In the genomic region with DNA sequence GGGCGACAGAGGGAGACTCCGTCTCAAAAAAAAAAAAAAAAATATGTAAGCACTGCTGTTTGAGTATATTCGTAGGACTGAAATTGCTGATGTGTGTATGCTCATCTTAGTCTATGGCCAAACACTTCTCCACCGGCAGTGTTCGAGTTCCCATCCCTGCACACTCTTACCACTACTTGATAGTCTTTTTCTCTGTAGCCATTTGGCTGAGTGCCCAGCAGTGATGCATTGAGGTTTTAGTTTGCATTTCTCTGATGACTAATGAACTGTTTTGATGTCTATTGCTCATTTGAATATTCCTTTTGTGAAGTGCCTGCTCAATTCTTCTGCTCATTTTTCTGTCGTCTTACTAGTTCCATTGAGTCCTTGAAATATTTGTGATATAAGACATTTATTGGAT, we compare ENCODE assay signal across 1 cellular context.
TF ChIP-seq lines count a peak whose summit lies in the region.

No MANE protein-coding gene starts in this region.

TF ChIP-seq in GM23338, 12 proteins besides CTCF, POLR2A, EP300 and RAD21 (continued from another document):
- TF ChIP-seq, protein P1, sequence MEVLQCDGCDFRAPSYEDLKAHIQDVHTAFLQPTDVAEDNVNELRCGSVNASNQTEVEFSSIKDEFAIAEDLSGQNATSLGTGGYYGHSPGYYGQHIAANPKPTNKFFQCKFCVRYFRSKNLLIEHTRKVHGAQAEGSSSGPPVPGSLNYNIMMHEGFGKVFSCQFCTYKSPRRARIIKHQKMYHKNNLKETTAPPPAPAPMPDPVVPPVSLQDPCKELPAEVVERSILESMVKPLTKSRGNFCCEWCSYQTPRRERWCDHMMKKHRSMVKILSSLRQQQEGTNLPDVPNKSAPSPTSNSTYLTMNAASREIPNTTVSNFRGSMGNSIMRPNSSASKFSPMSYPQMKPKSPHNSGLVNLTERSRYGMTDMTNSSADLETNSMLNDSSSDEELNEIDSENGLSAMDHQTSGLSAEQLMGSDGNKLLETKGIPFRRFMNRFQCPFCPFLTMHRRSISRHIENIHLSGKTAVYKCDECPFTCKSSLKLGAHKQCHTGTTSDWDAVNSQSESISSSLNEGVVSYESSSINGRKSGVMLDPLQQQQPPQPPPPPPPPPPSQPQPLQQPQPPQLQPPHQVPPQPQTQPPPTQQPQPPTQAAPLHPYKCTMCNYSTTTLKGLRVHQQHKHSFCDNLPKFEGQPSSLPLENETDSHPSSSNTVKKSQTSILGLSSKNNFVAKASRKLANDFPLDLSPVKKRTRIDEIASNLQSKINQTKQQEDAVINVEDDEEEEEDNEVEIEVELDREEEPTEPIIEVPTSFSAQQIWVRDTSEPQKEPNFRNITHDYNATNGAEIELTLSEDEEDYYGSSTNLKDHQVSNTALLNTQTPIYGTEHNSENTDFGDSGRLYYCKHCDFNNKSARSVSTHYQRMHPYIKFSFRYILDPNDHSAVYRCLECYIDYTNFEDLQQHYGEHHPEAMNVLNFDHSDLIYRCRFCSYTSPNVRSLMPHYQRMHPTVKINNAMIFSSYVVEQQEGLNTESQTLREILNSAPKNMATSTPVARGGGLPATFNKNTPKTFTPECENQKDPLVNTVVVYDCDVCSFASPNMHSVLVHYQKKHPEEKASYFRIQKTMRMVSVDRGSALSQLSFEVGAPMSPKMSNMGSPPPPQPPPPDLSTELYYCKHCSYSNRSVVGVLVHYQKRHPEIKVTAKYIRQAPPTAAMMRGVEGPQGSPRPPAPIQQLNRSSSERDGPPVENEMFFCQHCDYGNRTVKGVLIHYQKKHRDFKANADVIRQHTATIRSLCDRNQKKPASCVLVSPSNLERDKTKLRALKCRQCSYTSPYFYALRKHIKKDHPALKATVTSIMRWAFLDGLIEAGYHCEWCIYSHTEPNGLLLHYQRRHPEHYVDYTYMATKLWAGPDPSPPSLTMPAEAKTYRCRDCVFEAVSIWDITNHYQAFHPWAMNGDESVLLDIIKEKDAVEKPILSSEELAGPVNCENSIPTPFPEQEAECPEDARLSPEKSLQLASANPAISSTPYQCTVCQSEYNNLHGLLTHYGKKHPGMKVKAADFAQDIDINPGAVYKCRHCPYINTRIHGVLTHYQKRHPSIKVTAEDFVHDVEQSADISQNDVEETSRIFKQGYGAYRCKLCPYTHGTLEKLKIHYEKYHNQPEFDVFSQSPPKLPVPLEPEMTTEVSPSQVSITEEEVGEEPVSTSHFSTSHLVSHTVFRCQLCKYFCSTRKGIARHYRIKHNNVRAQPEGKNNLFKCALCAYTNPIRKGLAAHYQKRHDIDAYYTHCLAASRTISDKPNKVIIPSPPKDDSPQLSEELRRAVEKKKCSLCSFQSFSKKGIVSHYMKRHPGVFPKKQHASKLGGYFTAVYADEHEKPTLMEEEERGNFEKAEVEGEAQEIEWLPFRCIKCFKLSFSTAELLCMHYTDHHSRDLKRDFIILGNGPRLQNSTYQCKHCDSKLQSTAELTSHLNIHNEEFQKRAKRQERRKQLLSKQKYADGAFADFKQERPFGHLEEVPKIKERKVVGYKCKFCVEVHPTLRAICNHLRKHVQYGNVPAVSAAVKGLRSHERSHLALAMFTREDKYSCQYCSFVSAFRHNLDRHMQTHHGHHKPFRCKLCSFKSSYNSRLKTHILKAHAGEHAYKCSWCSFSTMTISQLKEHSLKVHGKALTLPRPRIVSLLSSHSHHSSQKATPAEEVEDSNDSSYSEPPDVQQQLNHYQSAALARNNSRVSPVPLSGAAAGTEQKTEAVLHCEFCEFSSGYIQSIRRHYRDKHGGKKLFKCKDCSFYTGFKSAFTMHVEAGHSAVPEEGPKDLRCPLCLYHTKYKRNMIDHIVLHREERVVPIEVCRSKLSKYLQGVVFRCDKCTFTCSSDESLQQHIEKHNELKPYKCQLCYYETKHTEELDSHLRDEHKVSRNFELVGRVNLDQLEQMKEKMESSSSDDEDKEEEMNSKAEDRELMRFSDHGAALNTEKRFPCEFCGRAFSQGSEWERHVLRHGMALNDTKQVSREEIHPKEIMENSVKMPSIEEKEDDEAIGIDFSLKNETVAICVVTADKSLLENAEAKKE (CRISPR knock-in tag; IDR thresholded peaks at IDR 0.05), result no peak
- TF ChIP-seq ZNF114 (CRISPR knock-in tag; IDR thresholded peaks at IDR 0.05), result no peak
- TF ChIP-seq NANOG (IDR thresholded peaks at IDR 0.05; ENCODE audit: borderline replicate concordance), result no peak
- TF ChIP-seq POLR2AphosphoS5 (IDR thresholded peaks at IDR 0.05; ENCODE audit: low read depth), result no peak
- TF ChIP-seq EZH2phosphoT487 (IDR thresholded peaks at IDR 0.05; ENCODE audit: unreplicated experiment), result no peak
